Comparison of ENCODE assay signal across 19 cellular contexts in the genomic region with DNA sequence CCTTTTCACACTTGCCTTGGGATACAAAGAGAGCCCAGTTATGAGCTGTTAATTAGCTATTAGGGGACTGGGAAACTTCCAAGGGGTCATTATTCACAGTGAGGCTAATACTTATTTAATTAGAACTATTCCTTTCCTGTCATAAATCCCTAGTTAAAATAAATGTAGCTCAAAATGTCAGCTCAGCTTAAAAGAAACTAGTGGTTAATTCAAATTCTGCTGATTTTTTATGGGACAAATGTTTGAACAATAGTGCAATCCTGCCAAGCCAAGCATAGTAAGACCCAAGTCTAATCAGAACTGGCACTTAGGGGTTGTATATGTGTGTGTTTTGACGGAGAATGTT.
DNase-seq lines count a peak whose midpoint lies in the region; ATAC-seq and TF ChIP-seq lines count a peak whose summit lies in the region.
"Had no signal": no experiment of that assay in that cellular context is flagged by ENCODE, and none has a peak within 500 bp of the region (broad histone marks: within the 10 kb centered on the region; RNA-seq: fewer than 3 reads in every experiment).

No MANE protein-coding gene starts in this region.

- no peak overlapping the region for H3K4me3 Mint-ChIP-seq in natural killer cell treated with Interleukin-12 subunit alpha and Interleukin-12 subunit beta and Interleukin-15 and Interleukin-18, amount 100 ng/mL, for 72 hours
- H3K4me3 Mint-ChIP-seq in natural killer cell (no peak overlapping the region), brain (peak overlapping the region in 3 of 5 experiments; percentile 11 to 64 (median 50))
- H3K4me3 Mint-ChIP-seq in stimulated activated naive B cell treated with anti-CD40 and anti-IgM and Interleukin-4, amounts not matched to agents 10 μg/mL and 1 μg/mL and 100 μg/mL, for 72 hours = no peak overlapping the region
- H3K4me3 Mint-ChIP-seq in activated T-helper 17 cell treated with anti-CD3 and anti-CD28 coated beads, Interleukin-2, amount 50 U/mL, for 72 hours = no peak overlapping the region
- H3K4me3 Mint-ChIP-seq: B cell had no signal

- peaks cover 6% of the 10 kb centered on the region for H3K36me3 Mint-ChIP-seq in natural killer cell treated with Interleukin-12 subunit alpha and Interleukin-12 subunit beta and Interleukin-15 and Interleukin-18, amount 100 ng/mL, for 72 hours
- H3K36me3 Mint-ChIP-seq in natural killer cell (no peaks in the 10 kb centered on the region), brain (no peaks in the 10 kb centered on the region)
- no peaks in the 10 kb centered on the region for H3K36me3 Mint-ChIP-seq in stimulated activated naive B cell treated with anti-CD40 and anti-IgM and Interleukin-4, amounts not matched to agents 10 μg/mL and 1 μg/mL and 100 μg/mL, for 72 hours
- no peaks in the 10 kb centered on the region for H3K36me3 Mint-ChIP-seq in activated T-helper 17 cell treated with anti-CD3 and anti-CD28 coated beads, Interleukin-2, amount 50 U/mL, for 72 hours (ENCODE audit: low read depth)
- H3K36me3 Mint-ChIP-seq: CD8-positive, alpha-beta memory T cell had no signal

- H3K27me3 Mint-ChIP-seq in natural killer cell treated with Interleukin-12 subunit alpha and Interleukin-12 subunit beta and Interleukin-15 and Interleukin-18, amount 100 ng/mL, for 72 hours = no peaks in the 10 kb centered on the region
- H3K27me3 Mint-ChIP-seq in natural killer cell (ENCODE audit: low read depth in 2 of 2) (no peaks in the 10 kb centered on the region), brain (peaks cover 44% of the 10 kb centered on the region)
- no peaks in the 10 kb centered on the region for H3K27me3 Mint-ChIP-seq in stimulated activated naive B cell treated with anti-CD40 and anti-IgM and Interleukin-4, amounts not matched to agents 10 μg/mL and 1 μg/mL and 100 μg/mL, for 72 hours
- no peaks in the 10 kb centered on the region for H3K27me3 Mint-ChIP-seq in activated T-helper 17 cell treated with anti-CD3 and anti-CD28 coated beads, Interleukin-2, amount 50 U/mL, for 72 hours
- H3K27me3 Mint-ChIP-seq: B cell; CD8-positive, alpha-beta memory T cell had no signal

- intact Hi-C loops in natural killer cell (cut with micrococcal nuclease) = no loop called here

- ATAC-seq in natural killer cell treated with Interleukin-12 subunit alpha and Interleukin-12 subunit beta and Interleukin-15 and Interleukin-18, amount 100 ng/mL, for 72 hours = no peak
- ATAC-seq in natural killer cell = no peak
- no peak for ATAC-seq in stimulated activated naive B cell treated with anti-CD40 and anti-IgM and Interleukin-4, amounts not matched to agents 10 μg/mL and 1 μg/mL and 100 μg/mL, for 72 hours (replicated peaks)
- no peak for ATAC-seq in activated T-helper 17 cell treated with anti-CD3 and anti-CD28 coated beads, Interleukin-2, amount 50 U/mL, for 72 hours (replicated peaks)
- ATAC-seq: GM12878, PC-3 had no signal

- TF ChIP-seq CTCF in natural killer cell (IDR thresholded peaks at IDR 0.05) (no peak), brain (conservative IDR thresholded peaks at IDR 0.05) (no peak)

- peak overlapping the region; percentile 92 to 100 for H3K27ac Mint-ChIP-seq in natural killer cell treated with Interleukin-12 subunit alpha and Interleukin-12 subunit beta and Interleukin-15 and Interleukin-18, amount 100 ng/mL, for 72 hours
- H3K27ac Mint-ChIP-seq in natural killer cell (no peak overlapping the region), brain (peak overlapping the region in 4 of 5 experiments; percentile 54 to 86 (median 83))
- H3K27ac Mint-ChIP-seq in stimulated activated naive B cell treated with anti-CD40 and anti-IgM and Interleukin-4, amounts not matched to agents 10 μg/mL and 1 μg/mL and 100 μg/mL, for 72 hours = peak overlapping the region; percentile 57
- H3K27ac Mint-ChIP-seq in activated T-helper 17 cell treated with anti-CD3 and anti-CD28 coated beads, Interleukin-2, amount 50 U/mL, for 72 hours = no peak overlapping the region
- H3K27ac Mint-ChIP-seq: B cell had no signal

- H3K9me3 Mint-ChIP-seq in natural killer cell treated with Interleukin-12 subunit alpha and Interleukin-12 subunit beta and Interleukin-15 and Interleukin-18, amount 100 ng/mL, for 72 hours = no peaks in the 10 kb centered on the region
- H3K9me3 Mint-ChIP-seq in natural killer cell = peaks cover 0 to 2% of the 10 kb centered on the region in 2 donors
- peaks cover 0 to 3% (median 0%) of the 10 kb centered on the region in 5 experiments for H3K9me3 Mint-ChIP-seq in brain
- no peaks in the 10 kb centered on the region for H3K9me3 Mint-ChIP-seq in stimulated activated naive B cell treated with anti-CD40 and anti-IgM and Interleukin-4, amounts not matched to agents 10 μg/mL and 1 μg/mL and 100 μg/mL, for 72 hours
- H3K9me3 Mint-ChIP-seq in activated T-helper 17 cell treated with anti-CD3 and anti-CD28 coated beads, Interleukin-2, amount 50 U/mL, for 72 hours = peaks cover 3% of the 10 kb centered on the region
- H3K9me3 Mint-ChIP-seq: CD8-positive, alpha-beta memory T cell had no signal

- peaks cover 74 to 82% of the 10 kb centered on the region in 2 donors for H3K4me1 Mint-ChIP-seq in natural killer cell treated with Interleukin-12 subunit alpha and Interleukin-12 subunit beta and Interleukin-15 and Interleukin-18, amount 100 ng/mL, for 72 hours (ENCODE audit: low read depth in 2 of 2)
- peaks cover 58 to 63% of the 10 kb centered on the region in 2 donors for H3K4me1 Mint-ChIP-seq in natural killer cell
- peaks cover 26% of the 10 kb centered on the region for H3K4me1 Mint-ChIP-seq in brain
- H3K4me1 Mint-ChIP-seq in stimulated activated naive B cell treated with anti-CD40 and anti-IgM and Interleukin-4, amounts not matched to agents 10 μg/mL and 1 μg/mL and 100 μg/mL, for 72 hours = peaks cover 47 to 80% of the 10 kb centered on the region in 2 donors
- H3K4me1 Mint-ChIP-seq in activated T-helper 17 cell treated with anti-CD3 and anti-CD28 coated beads, Interleukin-2, amount 50 U/mL, for 72 hours = peaks cover 66% of the 10 kb centered on the region

- DNase-seq in NCI-H446 treated with DMSO at 0.1 percent for 48 hours (lab: John Stamatoyannopoulos, UW) (peak; percentile 33), NCI-H446 (lab: John Stamatoyannopoulos, UW) (no peak), natural killer cell (no peak), ecto neural progenitor cell (ENCODE audit: low spot score) (no peak)
- DNase-seq in natural killer cell treated with Interleukin-12 subunit alpha and Interleukin-12 subunit beta and Interleukin-15 and Interleukin-18, amount 100 ng/mL, for 72 hours (ENCODE audit: low spot score) = no peak
- no peak for DNase-seq in stimulated activated naive B cell treated with anti-CD40 and anti-IgM and Interleukin-4, amounts not matched to agents 10 μg/mL and 1 μg/mL and 100 μg/mL, for 72 hours
- DNase-seq: CD8-positive, alpha-beta memory T cell; DMS53; EL; NCI-H1105; NCI-H2081; NCI-H510A; PC-3; RPMI8226; SHP77 treated with DMSO at 0.1 percent for 48 hours had no signal

Comparison
In these comparisons a context has a peak if more than half of its experiments do, and no peak if none do; other contexts are left out.
1. H3K27ac Mint-ChIP-seq: peak in natural killer cell treated with Interleukin-12 subunit alpha and Interleukin-12 subunit beta and Interleukin-15 and Interleukin-18, amount 100 ng/mL, for 72 hours (2 of 2), brain (4 of 5) and stimulated activated naive B cell treated with anti-CD40 and anti-IgM and Interleukin-4, amounts not matched to agents 10 μg/mL and 1 μg/mL and 100 μg/mL, for 72 hours (single experiment); none in natural killer cell (0 of 2) and activated T-helper 17 cell treated with anti-CD3 and anti-CD28 coated beads, Interleukin-2, amount 50 U/mL, for 72 hours (single experiment).
2. H3K4me3 Mint-ChIP-seq: peak in brain (3 of 5); none in natural killer cell treated with Interleukin-12 subunit alpha and Interleukin-12 subunit beta and Interleukin-15 and Interleukin-18, amount 100 ng/mL, for 72 hours (single experiment), natural killer cell (single experiment), stimulated activated naive B cell treated with anti-CD40 and anti-IgM and Interleukin-4, amounts not matched to agents 10 μg/mL and 1 μg/mL and 100 μg/mL, for 72 hours (0 of 2) and activated T-helper 17 cell treated with anti-CD3 and anti-CD28 coated beads, Interleukin-2, amount 50 U/mL, for 72 hours (single experiment).